In genomic region chr1:228866498-228866897, GRCh38 we compare ENCODE assay signal across 15 cellular contexts.
DNase-seq lines count a peak whose midpoint lies in the region; TF ChIP-seq lines count a peak whose summit lies in the region.
"Had no signal": no experiment of that assay in that cellular context is flagged by ENCODE, and none has a peak within 500 bp of the region (broad histone marks: within the 10 kb centered on the region; RNA-seq: fewer than 3 reads in every experiment).

No MANE protein-coding gene starts in this region.

- no peak overlapping the region for H3K14ac ChIP-seq in mesenchymal stem cell (ENCODE audit: low read length in 2 of 2)

- in situ Hi-C loops in brain microvascular endothelial cell (cut with HindIII; ENCODE audit: low pct_ligation_motif_present, low sequenced_read_pairs) = no loop called here
- in situ Hi-C loops in GM13976 (cut with MboI; ENCODE audit: low sequenced_read_pairs, unreplicated experiment) = no loop called here

- no peak overlapping the region for H4K8ac ChIP-seq in mesenchymal stem cell (ENCODE audit: low read length)

- H3K18ac ChIP-seq in mesenchymal stem cell (ENCODE audit: low read depth in 1 of 2, low read length in 2 of 2) = peak overlapping the region in 1 of 2 experiments; percentile 69

- H2AK5ac ChIP-seq in mesenchymal stem cell (ENCODE audit: low read length, severe bottlenecking) = no peak overlapping the region

- no peaks in the 10 kb centered on the region for H3K9me3 ChIP-seq in mesenchymal stem cell (ENCODE audit: control insufficient read depth, low read length)
- H3K9me3 ChIP-seq: breast epithelium had no signal

- H3K27me3 ChIP-seq in brain microvascular endothelial cell (replicated peaks) (peaks cover 17% of the 10 kb centered on the region), mesenchymal stem cell (ENCODE audit: control insufficient read depth in 1 of 2, insufficient read depth in 1 of 2, low read length in 2 of 2) (peaks cover under 1 to 26% of the 10 kb centered on the region in 2 experiments)
- H3K27me3 ChIP-seq: breast epithelium had no signal

- no peak overlapping the region for H2BK120ac ChIP-seq in mesenchymal stem cell (ENCODE audit: low read depth, low read length)

- peak overlapping the region in 1 of 2 experiments; percentile 88 for H2BK12ac ChIP-seq in mesenchymal stem cell (ENCODE audit: low read length in 2 of 2)

- H2BK5ac ChIP-seq in mesenchymal stem cell (ENCODE audit: low read depth, low read length, poor library complexity, severe bottlenecking) = no peak overlapping the region

- 13% methylated on average over 9 of the region's 11 CpGs for WGBS in mesenchymal stem cell

- no peaks in the 10 kb centered on the region for H3K36me3 ChIP-seq in brain microvascular endothelial cell (replicated peaks)
- no peaks in the 10 kb centered on the region for H3K36me3 ChIP-seq in mesenchymal stem cell (ENCODE audit: control insufficient read depth in 1 of 2, insufficient read depth in 2 of 2, low read depth in 1 of 2, low read length in 2 of 2)
- H3K36me3 ChIP-seq: breast epithelium had no signal

- TF ChIP-seq CTCF in brain microvascular endothelial cell (IDR thresholded peaks at IDR 0.05; ENCODE audit: low read depth, low read length, missing control alignments) (no peak), GM13976 (IDR thresholded peaks at IDR 0.05; ENCODE audit: borderline replicate concordance, control extremely low read depth, extremely low read depth, insufficient read depth, missing control alignments) (no peak)

- H3K4me1 ChIP-seq in mesenchymal stem cell (ENCODE audit: control insufficient read depth, insufficient read depth, low read depth, low read length) = peaks cover 39% of the 10 kb centered on the region
- H3K4me1 ChIP-seq: breast epithelium had no signal

- H3K4ac ChIP-seq in mesenchymal stem cell (ENCODE audit: low read depth in 1 of 2, low read length in 2 of 2) = peak overlapping the region in 1 of 2 experiments; percentile 71

- H3K4me3 ChIP-seq in brain microvascular endothelial cell (ENCODE audit: low read depth, low read length) (no peak overlapping the region), mesenchymal stem cell (ENCODE audit: insufficient read depth in 1 of 2, low read depth in 1 of 2, low read length in 2 of 2) (no peak overlapping the region)
- H3K4me3 ChIP-seq: breast epithelium, lung had no signal

- H2BK15ac ChIP-seq in mesenchymal stem cell (ENCODE audit: low read depth, poor library complexity, severe bottlenecking) = no peak overlapping the region

- H3K27ac ChIP-seq in brain microvascular endothelial cell = peak overlapping the region; percentile 36
- H3K27ac ChIP-seq in mesenchymal stem cell (ENCODE audit: low read length, poor library complexity, severe bottlenecking) = no peak overlapping the region
- peak overlapping the region; percentile 39 for H3K27ac ChIP-seq in substantia nigra (ENCODE audit: low read depth, low read length, poor library complexity, severe bottlenecking)
- H3K27ac ChIP-seq: breast epithelium had no signal

- H4K91ac ChIP-seq in mesenchymal stem cell (ENCODE audit: low read length) = no peak overlapping the region

- H3K9ac ChIP-seq in mesenchymal stem cell (ENCODE audit: low read length) = no peak overlapping the region

- no peaks in the 10 kb centered on the region for H3K79me1 ChIP-seq in mesenchymal stem cell (replicated peaks; ENCODE audit: low read length, poor library complexity, severe bottlenecking)

- no peak overlapping the region for H3K4me2 ChIP-seq in mesenchymal stem cell (ENCODE audit: low read length, poor library complexity, severe bottlenecking)

- peak; percentile 28 for DNase-seq in activated CD8-positive, alpha-beta memory T cell treated with anti-CD3 and anti-CD28 coated beads for 24 hours
- DNase-seq in activated CD8-positive, alpha-beta memory T cell treated with anti-CD3 and anti-CD28 coated beads, Interleukin-2, amount 50 U/mL, for 48 hours = no peak
- DNase-seq in brain microvascular endothelial cell (peak; percentile 6), mesenchymal stem cell (peak; percentile 65), substantia nigra (lab: John Stamatoyannopoulos, UW) (peak in 1 of 49 donors; percentile 41), activated T-cell treated with anti-CD3 and anti-CD28 coated beads for 4 hours (no peak), D341Med (ENCODE audit: low spot score) (no peak), GM13976 (ENCODE audit: low spot score) (no peak)
- DNase-seq: activated T-cell treated with anti-CD3 and anti-CD28 coated beads, Interleukin-2, amount 50 U/mL, for 1 hour; CD8-positive, alpha-beta T cell; endodermal cell; HFFc6; NK-92 treated with Interleukin-12 subunit alpha and Interleukin-12 subunit beta, amount 100 ng/mL, for 24 hours had no signal

- H3K23ac ChIP-seq in mesenchymal stem cell (ENCODE audit: low read length in 2 of 2) = no peak overlapping the region

- H2AFZ ChIP-seq in mesenchymal stem cell (ENCODE audit: low read depth, low read length) = no peak overlapping the region

Comparison
In these comparisons a context has a peak if more than half of its experiments do, and no peak if none do; other contexts are left out.
1. DNase-seq: peak in activated CD8-positive, alpha-beta memory T cell treated with anti-CD3 and anti-CD28 coated beads for 24 hours (single experiment), brain microvascular endothelial cell (single experiment) and mesenchymal stem cell (single experiment); none in activated CD8-positive, alpha-beta memory T cell treated with anti-CD3 and anti-CD28 coated beads, Interleukin-2, amount 50 U/mL, for 48 hours (single experiment), activated T-cell treated with anti-CD3 and anti-CD28 coated beads for 4 hours (single experiment), D341Med (single experiment) and GM13976 (single experiment).